22 cellular contexts compared by ENCODE assay signal in the genomic region with DNA sequence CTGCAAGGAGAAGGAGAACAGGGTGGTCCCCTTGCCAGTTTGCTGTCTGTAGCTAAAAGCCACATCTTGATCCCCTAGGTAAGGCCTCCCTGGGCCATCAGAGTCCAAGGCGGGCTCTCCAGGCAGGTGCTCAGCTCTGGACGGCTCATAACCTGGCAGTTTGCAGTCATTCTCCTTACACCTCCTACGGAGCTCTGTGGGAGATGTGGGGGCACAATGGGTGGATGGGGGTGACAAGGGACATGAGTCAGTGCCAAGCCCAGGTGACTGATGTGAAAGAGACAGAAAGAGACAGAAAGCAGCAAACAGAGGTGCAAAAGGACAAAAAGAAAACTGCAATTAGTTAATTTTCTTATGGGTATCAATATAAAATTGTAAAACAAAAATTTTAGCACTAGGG.
"Had no signal": no experiment of that assay in that cellular context is flagged by ENCODE, and none has a peak within 500 bp of the region (broad histone marks: within the 10 kb centered on the region; RNA-seq: fewer than 3 reads in every experiment).

No MANE protein-coding gene starts in this region.

- H3K9me3 ChIP-seq: left ventricle myocardium inferior, ovary, prostate gland, thoracic aorta, tibial artery, uterus had no signal

- DNase-seq: islet precursor cell; left ventricle myocardium inferior; mesendoderm; naive B cell; natural killer cell; nephron progenitor cell; ovary; retina; right cardiac atrium; stimulated activated CD4-positive, alpha-beta T cell treated with anti-CD3 and anti-CD28 coated beads, Interleukin-1b, Interleukin-23, amount 100 ng/mL, for 48 hours; stimulated activated CD4-positive, alpha-beta T cell treated with anti-CD3 and anti-CD28 coated beads, Interleukin-2, amount 100 ng/mL, for 48 hours; stimulated activated CD4-positive, alpha-beta T cell treated with anti-CD3 and anti-CD28 coated beads, Interleukin-4, amount 100 ng/mL, for 4 hours; stimulated activated CD8-positive, alpha-beta memory T cell treated with anti-CD3 and anti-CD28 coated beads, Interleukin-4, amount 100 ng/mL, for 48 hours; stimulated activated naive CD4-positive, alpha-beta T cell treated with Interleukin-2 at 50 U/mL for 16 hours; stimulated activated naive CD8-positive, alpha-beta T cell treated with anti-CD3 and anti-CD28 coated beads, Interleukin-15, amount 100 ng/mL, for 72 hours; tibial artery; uterus had no signal

- H3K27me3 ChIP-seq: hepatocyte, ovary, tibial artery, uterus had no signal

- H2AFZ ChIP-seq: hepatocyte had no signal

- H3K4me2 ChIP-seq: hepatocyte had no signal

- H3K36me3 ChIP-seq: left ventricle myocardium inferior, ovary, prostate gland, thoracic aorta, tibial artery, uterus had no signal

- H3K79me2 ChIP-seq: hepatocyte had no signal

- H3K4me3 ChIP-seq: hepatocyte, left ventricle myocardium inferior, lung, ovary, prostate gland, skin epidermis, thoracic aorta, tibial artery, uterus had no signal

- H3K4me1 ChIP-seq: left ventricle myocardium inferior, prostate gland, uterus had no signal

- H3K27ac ChIP-seq: hepatocyte, left ventricle myocardium inferior, ovary, prostate gland, skin epidermis, thoracic aorta, tibial artery, uterus had no signal
